ENCODE assay signal across 10 cellular contexts in the genomic region with DNA sequence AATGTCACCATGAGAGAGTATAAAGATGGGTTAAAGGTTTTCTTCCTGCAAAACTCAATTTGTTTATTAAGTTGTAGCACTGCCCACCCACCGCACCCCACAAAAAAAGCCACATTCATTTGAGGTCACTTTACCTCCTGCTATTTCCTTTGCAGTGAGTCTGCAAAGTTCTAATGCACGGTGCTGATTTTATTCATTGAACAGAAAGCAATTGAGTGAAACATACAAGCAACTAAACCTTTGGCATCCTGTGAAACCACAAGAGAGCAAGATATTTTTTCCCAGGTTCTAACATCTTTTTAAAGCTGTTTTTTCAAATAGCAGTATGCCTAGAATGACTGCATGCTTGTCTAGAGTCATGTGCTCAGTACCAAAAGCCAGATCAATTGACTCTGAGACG. TPM values are rescaled to one million over a fixed set of nuclear protein-coding genes. Genes with fewer than 3 reads are reported as not detected.
DNase-seq lines count a peak whose midpoint lies in the region; ATAC-seq, FAIRE-seq and TF ChIP-seq lines count a peak whose summit lies in the region.
"Had no signal": no experiment of that assay in that cellular context is flagged by ENCODE, and none has a peak within 500 bp of the region (broad histone marks: within the 10 kb centered on the region; RNA-seq: fewer than 3 reads in every experiment).

No MANE protein-coding gene starts in this region.

- H3K9me3 Mint-ChIP-seq in central memory CD8-positive, alpha-beta T cell = no peaks in the 10 kb centered on the region

- H3K27ac ChIP-seq in BLaER1 (no peak overlapping the region), psoas muscle (no peak overlapping the region)

- no peaks in the 10 kb centered on the region for H3K27me3 ChIP-seq in BLaER1
- no peaks in the 10 kb centered on the region for H3K27me3 ChIP-seq in psoas muscle (ENCODE audit: insufficient read depth in 3 of 3, low read length in 2 of 3)

- H3K9me3 ChIP-seq in BLaER1 (no peaks in the 10 kb centered on the region), psoas muscle (no peaks in the 10 kb centered on the region)

- peaks cover 74% of the 10 kb centered on the region for H3K4me1 Mint-ChIP-seq in central memory CD8-positive, alpha-beta T cell

- TF ChIP-seq CTCF in psoas muscle (IDR thresholded peaks at IDR 0.05) = no peak

- H3K27ac Mint-ChIP-seq in central memory CD8-positive, alpha-beta T cell (ENCODE audit: low read depth) = peak overlapping the region; percentile 19

- FAIRE-seq in GM19239 (lab: Jason Lieb, UNC) = peak; percentile 91

- ATAC-seq in HG03520 (IDR thresholded peaks at IDR 0.05; ENCODE audit: unreplicated experiment) (peak; percentile 40), psoas muscle (no peak)
- peak; percentile 87 for ATAC-seq in central memory CD8-positive, alpha-beta T cell (replicated peaks; ENCODE audit: extremely low read depth, poor library complexity, severe bottlenecking)

- DNase-seq in GM19239 (ENCODE audit: insufficient read length, low spot score) (no peak), NCI-H146 (lab: John Stamatoyannopoulos, UW) (no peak), HUDEP-2 (lab: John Stamatoyannopoulos, UW; ENCODE audit: unreplicated experiment in 76 of 76) (no peak), DMS153 treated with DMSO at 0.1 percent for 48 hours (lab: John Stamatoyannopoulos, UW; ENCODE audit: unreplicated experiment) (no peak), psoas muscle (no peak)
- DNase-seq in central memory CD8-positive, alpha-beta T cell (ENCODE audit: low spot score in 2 of 2) = peak in 1 of 2 donors; percentile 37
- DNase-seq: DMS153, NCI-H187 had no signal

- no peaks in the 10 kb centered on the region for H3K27me3 Mint-ChIP-seq in central memory CD8-positive, alpha-beta T cell

- H3K9ac ChIP-seq in BLaER1 = no peak overlapping the region

- peaks cover 4% of the 10 kb centered on the region; the same call in 1 of the 2 replicates for H4K20me1 ChIP-seq in BLaER1

- H3K4me1 ChIP-seq in BLaER1 (peaks cover 28% of the 10 kb centered on the region), psoas muscle (peaks cover 31% of the 10 kb centered on the region)

- intact Hi-C loops in psoas muscle (cut with DNase I) = no loop called here

- H3K36me3 Mint-ChIP-seq in central memory CD8-positive, alpha-beta T cell (ENCODE audit: insufficient read depth) = peaks cover 7% of the 10 kb centered on the region

- peak overlapping the region; percentile 59 for H3K4me3 Mint-ChIP-seq in central memory CD8-positive, alpha-beta T cell

- peak overlapping the region; percentile 50 for H3K4me2 ChIP-seq in BLaER1

- H3K4me3 ChIP-seq in BLaER1 (no peak overlapping the region), psoas muscle (no peak overlapping the region)

- no peaks in the 10 kb centered on the region for H3K36me3 ChIP-seq in BLaER1
- no peaks in the 10 kb centered on the region for H3K36me3 ChIP-seq in psoas muscle (ENCODE audit: insufficient read depth in 1 of 2, low read depth in 1 of 2)

- 60 to 67% (median 65%) methylated on average over 3 of the region's 3 CpGs for WGBS in psoas muscle, 3 donors

RNA-seq across cellular contexts. Expression of a gene that starts 39.0 kb away (rescaled TPM):
- 10 to 100 TPM; 44.3 to 89.8 (median 63.9) TPM for total RNA-seq in psoas muscle
- polyA plus RNA-seq in psoas muscle = 10 to 100 TPM; 45.0 to 54.0 (median 46.1) TPM

Comparison
In these comparisons a context has a peak if more than half of its experiments do, and no peak if none do; other contexts are left out.
1. ATAC-seq: peak in HG03520 (single experiment) and central memory CD8-positive, alpha-beta T cell (single experiment); none in psoas muscle (0 of 4).